Comparison of ENCODE assay signal across 2 cellular contexts in genomic region chr13:113557013-113557412, GRCh38.
A peak's percentile ranks its signal among the peaks of the same experiment; 100 is the strongest.
TF ChIP-seq lines count a peak whose summit lies in the region.

No MANE protein-coding gene starts in this region.

TF ChIP-seq in HEK293T, 16 proteins besides CTCF, POLR2A, EP300 and RAD21:
- TF ChIP-seq L3MBTL2 (conservative IDR thresholded peaks at IDR 0.05): no peak
- peak; percentile 12; the same call in 1 of the 2 replicates for TF ChIP-seq CTBP1 (IDR thresholded peaks at IDR 0.05; ENCODE audit: borderline replicate concordance)
- TF ChIP-seq ARNT (IDR thresholded peaks at IDR 0.05): no peak
- 0 out of 2 replicates have a peak, but pooled peaks have one; percentile 27 for TF ChIP-seq TARDBP (IDR thresholded peaks at IDR 0.05)
TF ChIP-seq in HEK293T: peak in this region for 2.

TF ChIP-seq in WTC11, 78 proteins besides CTCF, POLR2A, EP300 and RAD21:
- TF ChIP-seq, protein P1, sequence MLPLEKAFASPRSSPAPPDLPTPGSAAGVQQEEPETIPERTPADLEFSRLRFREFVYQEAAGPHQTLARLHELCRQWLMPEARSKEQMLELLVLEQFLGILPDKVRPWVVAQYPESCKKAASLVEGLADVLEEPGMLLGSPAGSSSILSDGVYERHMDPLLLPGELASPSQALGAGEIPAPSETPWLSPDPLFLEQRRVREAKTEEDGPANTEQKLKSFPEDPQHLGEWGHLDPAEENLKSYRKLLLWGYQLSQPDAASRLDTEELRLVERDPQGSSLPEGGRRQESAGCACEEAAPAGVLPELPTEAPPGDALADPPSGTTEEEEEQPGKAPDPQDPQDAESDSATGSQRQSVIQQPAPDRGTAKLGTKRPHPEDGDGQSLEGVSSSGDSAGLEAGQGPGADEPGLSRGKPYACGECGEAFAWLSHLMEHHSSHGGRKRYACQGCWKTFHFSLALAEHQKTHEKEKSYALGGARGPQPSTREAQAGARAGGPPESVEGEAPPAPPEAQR (CRISPR knock-in tag; IDR thresholded peaks at IDR 0.05): no peak
- no peak for TF ChIP-seq GABPB1 (CRISPR knock-in tag; IDR thresholded peaks at IDR 0.05)
- TF ChIP-seq, protein P2, sequence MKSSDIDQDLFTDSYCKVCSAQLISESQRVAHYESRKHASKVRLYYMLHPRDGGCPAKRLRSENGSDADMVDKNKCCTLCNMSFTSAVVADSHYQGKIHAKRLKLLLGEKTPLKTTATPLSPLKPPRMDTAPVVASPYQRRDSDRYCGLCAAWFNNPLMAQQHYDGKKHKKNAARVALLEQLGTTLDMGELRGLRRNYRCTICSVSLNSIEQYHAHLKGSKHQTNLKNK (CRISPR knock-in tag; IDR thresholded peaks at IDR 0.05): no peak
- no peak for TF ChIP-seq ELF4 (CRISPR knock-in tag; IDR thresholded peaks at IDR 0.05; ENCODE audit: low read depth)
- TF ChIP-seq NFATC4 (CRISPR knock-in tag; IDR thresholded peaks at IDR 0.05): no peak
- TF ChIP-seq ESRRA (CRISPR knock-in tag; IDR thresholded peaks at IDR 0.05; ENCODE audit: borderline replicate concordance): no peak
- TF ChIP-seq, protein P3, sequence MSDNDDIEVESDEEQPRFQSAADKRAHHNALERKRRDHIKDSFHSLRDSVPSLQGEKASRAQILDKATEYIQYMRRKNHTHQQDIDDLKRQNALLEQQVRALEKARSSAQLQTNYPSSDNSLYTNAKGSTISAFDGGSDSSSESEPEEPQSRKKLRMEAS (CRISPR knock-in tag; IDR thresholded peaks at IDR 0.05): no peak
- no peak for TF ChIP-seq ZNF232 (CRISPR knock-in tag; IDR thresholded peaks at IDR 0.05)
